ENCODE assay signal across 8 cellular contexts in genomic region chr4:680931-681645, GRCh38. TPM values are rescaled to one million over a fixed set of nuclear protein-coding genes. Genes with fewer than 3 reads are reported as not detected.
DNase-seq lines count a peak whose midpoint lies in the region; ATAC-seq lines count a peak whose summit lies in the region.

No MANE protein-coding gene starts in this region.

- DNase-seq in M059J (ENCODE audit: low read depth) (peak; percentile 35), left cardiac atrium (peak; percentile 83), retina (peak; percentile 75)
- DNase-seq in activated naive CD4-positive, alpha-beta T cell treated with Interleukin-2 at 50 U/mL for 16 hours: peak; percentile 64

- ATAC-seq in left cardiac atrium (peak; percentile 47 to 51), GM21528 (IDR thresholded peaks at IDR 0.05; ENCODE audit: low FRiP score, unreplicated experiment) (no peak), GM18861 (IDR thresholded peaks at IDR 0.05; ENCODE audit: unreplicated experiment) (no peak), GM18517 (IDR thresholded peaks at IDR 0.05; ENCODE audit: unreplicated experiment) (no peak)

- intact Hi-C loops in left cardiac atrium (cut with DNase I): no loop called here

- H3K4me3 ChIP-seq in GM08714 (ENCODE audit: low read length): peak overlapping the region; percentile 43; the same call in 1 of the 2 replicates

RNA-seq across cellular contexts. Expression of gene MYL5, which starts 6.7 kb away (rescaled TPM):
- total RNA-seq in M059J (2014; rRNA removed; shearing (Covaris generic)): 0.99 and 7.5 TPM in 2 replicates
- 1 to 10 TPM; 5.4 to 5.9 TPM for total RNA-seq in left cardiac atrium

RNA-seq across cellular contexts. Expression of gene ATP5ME, which starts 7.0 kb away (rescaled TPM):
- 157 and 216 TPM in 2 replicates for total RNA-seq in M059J (2014; rRNA removed; shearing (Covaris generic))
- 100 to 1,000 TPM; 770 to 781 TPM for total RNA-seq in left cardiac atrium

RNA-seq across cellular contexts. Expression of gene SLC49A3, which starts 7.9 kb away (rescaled TPM):
- total RNA-seq in M059J (2014; rRNA removed; shearing (Covaris generic)): not detected in 2 replicates
- total RNA-seq in left cardiac atrium: 10 to 100 TPM; 14.0 to 17.2 TPM

RNA-seq across cellular contexts. Expression of gene PCGF3, which starts 24.5 kb away (rescaled TPM):
- total RNA-seq in M059J (2014; rRNA removed; shearing (Covaris generic)): 25.3 and 33.3 TPM in 2 replicates
- total RNA-seq in left cardiac atrium: 10 to 100 TPM; 21.4 to 26.6 TPM

RNA-seq across cellular contexts. Expression of gene PDE6B, which starts 55.7 kb away (rescaled TPM):
- total RNA-seq in M059J (2014; rRNA removed; shearing (Covaris generic)): 0.05 TPM in 1 of 2 replicates, not detected in the other
- total RNA-seq in left cardiac atrium: 1 to 10 TPM; 4.7 to 5.2 TPM

Comparison
In these comparisons a context has a peak if more than half of its experiments do, and no peak if none do; other contexts are left out.
1. ATAC-seq: peak in left cardiac atrium (2 of 2); none in GM21528 (single experiment), GM18861 (single experiment) and GM18517 (single experiment).
2. RNA of gene SLC49A3, which starts 7.9 kb away (total RNA-seq): 14.0 to 17.2 TPM in left cardiac atrium; not detected in M059J; every median in the first group is over 10 times any median in the second.
3. Peak in every context shown above with its lines, with median percentiles within 50 percentile points of each other: DNase-seq.